ENCODE assay signal across 1 cellular context in the genomic region with DNA sequence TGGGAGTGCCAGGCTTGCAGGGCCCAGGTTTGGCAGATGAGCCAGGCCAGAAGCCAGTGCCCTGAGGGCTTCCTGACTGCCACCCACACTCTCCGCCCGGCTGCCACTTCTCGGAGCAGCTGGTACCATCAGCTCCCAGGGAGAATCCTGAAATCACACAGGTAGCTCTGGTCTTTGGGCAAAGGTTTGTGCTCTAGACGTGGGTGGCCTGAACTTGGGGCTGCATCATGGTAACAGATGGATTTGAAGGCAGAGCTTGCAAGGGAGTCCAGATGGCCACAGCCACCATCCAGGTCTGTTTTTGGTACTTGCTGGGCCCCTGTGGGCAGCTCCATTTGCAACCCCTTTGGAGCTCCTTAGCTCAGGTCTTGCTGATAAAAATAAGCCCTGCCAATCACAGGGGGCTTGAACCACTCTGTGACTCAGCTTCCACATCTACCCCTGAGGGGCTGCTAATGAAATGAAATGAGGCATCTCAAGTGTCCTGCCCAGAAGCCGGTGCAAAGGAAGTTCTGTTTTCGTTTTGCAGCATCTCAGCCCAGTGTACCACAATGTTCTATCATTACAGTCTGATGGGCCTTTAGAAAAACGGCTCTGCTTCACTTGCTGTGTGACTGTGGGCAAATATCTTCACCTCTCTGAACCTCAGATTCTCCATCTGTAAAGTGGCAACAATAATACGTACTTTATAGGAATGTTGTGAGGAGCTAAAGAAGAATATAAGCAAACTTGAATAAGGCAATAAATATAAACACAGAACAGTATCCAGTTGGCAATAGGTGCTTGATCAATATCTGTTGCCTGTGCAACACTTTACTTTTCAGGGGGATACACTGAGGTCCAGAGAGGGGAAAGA.
TF ChIP-seq lines count a peak whose summit lies in the region.

No MANE protein-coding gene starts in this region.

TF ChIP-seq in K562, 482 proteins besides CTCF, POLR2A, EP300 and RAD21:
- TF ChIP-seq, protein P1, sequence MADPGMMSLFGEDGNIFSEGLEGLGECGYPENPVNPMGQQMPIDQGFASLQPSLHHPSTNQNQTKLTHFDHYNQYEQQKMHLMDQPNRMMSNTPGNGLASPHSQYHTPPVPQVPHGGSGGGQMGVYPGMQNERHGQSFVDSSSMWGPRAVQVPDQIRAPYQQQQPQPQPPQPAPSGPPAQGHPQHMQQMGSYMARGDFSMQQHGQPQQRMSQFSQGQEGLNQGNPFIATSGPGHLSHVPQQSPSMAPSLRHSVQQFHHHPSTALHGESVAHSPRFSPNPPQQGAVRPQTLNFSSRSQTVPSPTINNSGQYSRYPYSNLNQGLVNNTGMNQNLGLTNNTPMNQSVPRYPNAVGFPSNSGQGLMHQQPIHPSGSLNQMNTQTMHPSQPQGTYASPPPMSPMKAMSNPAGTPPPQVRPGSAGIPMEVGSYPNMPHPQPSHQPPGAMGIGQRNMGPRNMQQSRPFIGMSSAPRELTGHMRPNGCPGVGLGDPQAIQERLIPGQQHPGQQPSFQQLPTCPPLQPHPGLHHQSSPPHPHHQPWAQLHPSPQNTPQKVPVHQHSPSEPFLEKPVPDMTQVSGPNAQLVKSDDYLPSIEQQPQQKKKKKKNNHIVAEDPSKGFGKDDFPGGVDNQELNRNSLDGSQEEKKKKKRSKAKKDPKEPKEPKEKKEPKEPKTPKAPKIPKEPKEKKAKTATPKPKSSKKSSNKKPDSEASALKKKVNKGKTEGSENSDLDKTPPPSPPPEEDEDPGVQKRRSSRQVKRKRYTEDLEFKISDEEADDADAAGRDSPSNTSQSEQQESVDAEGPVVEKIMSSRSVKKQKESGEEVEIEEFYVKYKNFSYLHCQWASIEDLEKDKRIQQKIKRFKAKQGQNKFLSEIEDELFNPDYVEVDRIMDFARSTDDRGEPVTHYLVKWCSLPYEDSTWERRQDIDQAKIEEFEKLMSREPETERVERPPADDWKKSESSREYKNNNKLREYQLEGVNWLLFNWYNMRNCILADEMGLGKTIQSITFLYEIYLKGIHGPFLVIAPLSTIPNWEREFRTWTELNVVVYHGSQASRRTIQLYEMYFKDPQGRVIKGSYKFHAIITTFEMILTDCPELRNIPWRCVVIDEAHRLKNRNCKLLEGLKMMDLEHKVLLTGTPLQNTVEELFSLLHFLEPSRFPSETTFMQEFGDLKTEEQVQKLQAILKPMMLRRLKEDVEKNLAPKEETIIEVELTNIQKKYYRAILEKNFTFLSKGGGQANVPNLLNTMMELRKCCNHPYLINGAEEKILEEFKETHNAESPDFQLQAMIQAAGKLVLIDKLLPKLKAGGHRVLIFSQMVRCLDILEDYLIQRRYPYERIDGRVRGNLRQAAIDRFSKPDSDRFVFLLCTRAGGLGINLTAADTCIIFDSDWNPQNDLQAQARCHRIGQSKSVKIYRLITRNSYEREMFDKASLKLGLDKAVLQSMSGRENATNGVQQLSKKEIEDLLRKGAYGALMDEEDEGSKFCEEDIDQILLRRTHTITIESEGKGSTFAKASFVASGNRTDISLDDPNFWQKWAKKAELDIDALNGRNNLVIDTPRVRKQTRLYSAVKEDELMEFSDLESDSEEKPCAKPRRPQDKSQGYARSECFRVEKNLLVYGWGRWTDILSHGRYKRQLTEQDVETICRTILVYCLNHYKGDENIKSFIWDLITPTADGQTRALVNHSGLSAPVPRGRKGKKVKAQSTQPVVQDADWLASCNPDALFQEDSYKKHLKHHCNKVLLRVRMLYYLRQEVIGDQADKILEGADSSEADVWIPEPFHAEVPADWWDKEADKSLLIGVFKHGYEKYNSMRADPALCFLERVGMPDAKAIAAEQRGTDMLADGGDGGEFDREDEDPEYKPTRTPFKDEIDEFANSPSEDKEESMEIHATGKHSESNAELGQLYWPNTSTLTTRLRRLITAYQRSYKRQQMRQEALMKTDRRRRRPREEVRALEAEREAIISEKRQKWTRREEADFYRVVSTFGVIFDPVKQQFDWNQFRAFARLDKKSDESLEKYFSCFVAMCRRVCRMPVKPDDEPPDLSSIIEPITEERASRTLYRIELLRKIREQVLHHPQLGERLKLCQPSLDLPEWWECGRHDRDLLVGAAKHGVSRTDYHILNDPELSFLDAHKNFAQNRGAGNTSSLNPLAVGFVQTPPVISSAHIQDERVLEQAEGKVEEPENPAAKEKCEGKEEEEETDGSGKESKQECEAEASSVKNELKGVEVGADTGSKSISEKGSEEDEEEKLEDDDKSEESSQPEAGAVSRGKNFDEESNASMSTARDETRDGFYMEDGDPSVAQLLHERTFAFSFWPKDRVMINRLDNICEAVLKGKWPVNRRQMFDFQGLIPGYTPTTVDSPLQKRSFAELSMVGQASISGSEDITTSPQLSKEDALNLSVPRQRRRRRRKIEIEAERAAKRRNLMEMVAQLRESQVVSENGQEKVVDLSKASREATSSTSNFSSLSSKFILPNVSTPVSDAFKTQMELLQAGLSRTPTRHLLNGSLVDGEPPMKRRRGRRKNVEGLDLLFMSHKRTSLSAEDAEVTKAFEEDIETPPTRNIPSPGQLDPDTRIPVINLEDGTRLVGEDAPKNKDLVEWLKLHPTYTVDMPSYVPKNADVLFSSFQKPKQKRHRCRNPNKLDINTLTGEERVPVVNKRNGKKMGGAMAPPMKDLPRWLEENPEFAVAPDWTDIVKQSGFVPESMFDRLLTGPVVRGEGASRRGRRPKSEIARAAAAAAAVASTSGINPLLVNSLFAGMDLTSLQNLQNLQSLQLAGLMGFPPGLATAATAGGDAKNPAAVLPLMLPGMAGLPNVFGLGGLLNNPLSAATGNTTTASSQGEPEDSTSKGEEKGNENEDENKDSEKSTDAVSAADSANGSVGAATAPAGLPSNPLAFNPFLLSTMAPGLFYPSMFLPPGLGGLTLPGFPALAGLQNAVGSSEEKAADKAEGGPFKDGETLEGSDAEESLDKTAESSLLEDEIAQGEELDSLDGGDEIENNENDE (IDR thresholded peaks at IDR 0.05; ENCODE audit: low read depth, low read length) = no peak
- TF ChIP-seq DPF2 (IDR thresholded peaks at IDR 0.05) (no peak), NFXL1 (CRISPR knock-in tag; IDR thresholded peaks at IDR 0.05) (no peak), RCOR1 (IDR thresholded peaks at IDR 0.05; ENCODE audit: borderline replicate concordance in 1 of 2, low read depth in 2 of 2, low read length in 2 of 2) (no peak), CHD1 (IDR thresholded peaks at IDR 0.05; ENCODE audit: low read length) (no peak), RBM25 (IDR thresholded peaks at IDR 0.05; ENCODE audit: low read depth, low read length, severe bottlenecking) (peak; percentile 53), HNRNPH1 (optimal IDR thresholded peaks at IDR 0.05; ENCODE audit: low read depth, low read length) (no peak), SP1 (CRISPR knock-in tag; IDR thresholded peaks at IDR 0.05) (no peak), ZFP36 (IDR thresholded peaks at IDR 0.05; ENCODE audit: low read depth, low read length, partially characterized antibody) (peak; percentile 8)
